In the genomic region with DNA sequence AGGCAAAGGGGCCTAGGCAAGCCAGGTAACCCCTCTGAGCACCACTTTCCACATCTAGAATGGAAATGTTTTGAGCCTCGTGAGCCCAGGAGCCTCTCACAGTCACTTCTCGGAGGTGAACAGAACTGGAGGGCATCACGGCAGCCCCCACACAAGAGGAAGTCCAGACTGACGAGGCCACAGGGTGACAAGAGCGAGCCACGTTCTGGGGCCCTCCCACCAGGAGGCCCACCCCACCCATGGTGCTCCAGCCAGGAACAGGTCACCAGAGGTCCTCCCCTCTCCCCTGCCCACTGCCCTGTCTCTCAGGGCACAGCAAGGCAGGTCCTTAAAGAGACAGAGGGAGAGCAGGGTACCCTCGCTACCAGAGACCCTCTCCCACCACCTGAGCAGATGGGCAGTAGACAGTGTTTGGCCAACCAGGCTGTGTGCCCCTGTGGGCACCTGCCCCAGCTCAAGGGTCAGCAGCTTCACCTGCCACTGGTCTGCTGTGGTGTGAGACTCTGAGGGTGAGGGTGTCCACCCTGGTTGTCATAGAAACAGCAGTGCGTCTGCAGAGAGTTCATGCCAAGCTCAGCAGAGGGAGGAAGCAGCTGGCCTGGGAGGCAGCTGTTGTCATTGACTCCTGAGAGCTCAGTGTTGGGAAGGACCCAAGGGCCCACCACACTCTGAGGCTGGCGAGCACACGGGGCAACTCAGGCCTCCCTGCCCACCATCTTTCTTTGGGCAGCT, we compare ENCODE assay signal across 20 cellular contexts. TPM values are rescaled to one million over a fixed set of nuclear protein-coding genes. Genes with fewer than 3 reads are reported as not detected.
DNase-seq lines count a peak whose midpoint lies in the region; ATAC-seq lines count a peak whose summit lies in the region.
"Had no signal": no experiment of that assay in that cellular context is flagged by ENCODE, and none has a peak within 500 bp of the region (broad histone marks: within the 10 kb centered on the region; RNA-seq: fewer than 3 reads in every experiment).

No MANE protein-coding gene starts in this region.

- DNase-seq in NCI-H2227 (lab: John Stamatoyannopoulos, UW; ENCODE audit: unreplicated experiment) = peak; percentile 11
- no peak for DNase-seq in NCI-H2227 treated with DMSO at 0.1 percent for 48 hours (lab: John Stamatoyannopoulos, UW)
- DNase-seq in NCI-H524 treated with DMSO at 0.1 percent for 48 hours (lab: John Stamatoyannopoulos, UW) = peak; percentile 38
- peak; percentile 57 for DNase-seq in dermis blood vessel endothelial cell
- no peak for DNase-seq in ecto neural progenitor cell (ENCODE audit: low spot score)
- DNase-seq: activated CD4-positive, alpha-beta T cell treated with anti-CD3 and anti-CD28 coated beads for 4 hours; activated T-cell treated with anti-CD3 and anti-CD28 coated beads for 4 hours; Caco-2; foreskin melanocyte; KBM-7; NCI-H446 treated with DMSO at 0.1 percent for 48 hours; stimulated activated CD4-positive, alpha-beta T cell treated with anti-CD3 and anti-CD28 coated beads, Interleukin-4, amount 100 ng/mL, for 4 hours; T-helper 9 cell; uterus had no signal

- H3K27ac ChIP-seq in temporal lobe (ENCODE audit: low read depth, low read length) = peak overlapping the region; percentile 100
- H3K27ac ChIP-seq: breast epithelium, uterus had no signal

- no peak for ATAC-seq in GM19324 (IDR thresholded peaks at IDR 0.05; ENCODE audit: low FRiP score, unreplicated experiment)
- ATAC-seq in GM18868 (IDR thresholded peaks at IDR 0.05; ENCODE audit: unreplicated experiment) = no peak
- ATAC-seq: sciatic nerve; stimulated activated memory B cell treated with anti-CD40 and anti-IgM and Interleukin-4, amounts not matched to agents 10 μg/mL and 1 μg/mL and 100 μg/mL, for 72 hours had no signal

RNA-seq across cellular contexts. Expression of a gene that starts 31.4 kb away (rescaled TPM):
- total RNA-seq in dermis blood vessel endothelial cell (0.17 and 0.23 TPM in 2 replicates), temporal lobe (2.7 TPM)

RNA-seq across cellular contexts. Expression of a gene that starts 34.9 kb away (rescaled TPM):
- total RNA-seq in dermis blood vessel endothelial cell (0.34 and 0.70 TPM in 2 replicates), temporal lobe (4.9 TPM)

RNA-seq across cellular contexts. Expression of a gene that starts 40.0 kb away (rescaled TPM):
- total RNA-seq in dermis blood vessel endothelial cell = 0.37 and 0.68 TPM in 2 replicates
- total RNA-seq in temporal lobe = 124 TPM

Comparison
In these comparisons a context has a peak if more than half of its experiments do, and no peak if none do; other contexts are left out.
1. DNase-seq: peak in NCI-H2227 (single experiment), NCI-H524 treated with DMSO at 0.1 percent for 48 hours (single experiment) and dermis blood vessel endothelial cell (single experiment); none in NCI-H2227 treated with DMSO at 0.1 percent for 48 hours (single experiment) and ecto neural progenitor cell (single experiment).
2. RNA of a gene that starts 40.0 kb away (total RNA-seq): 124 TPM in temporal lobe (single experiment); 0.37 to 0.68 TPM in dermis blood vessel endothelial cell; every median in the first group is over 10 times any median in the second.